In the genomic region with DNA sequence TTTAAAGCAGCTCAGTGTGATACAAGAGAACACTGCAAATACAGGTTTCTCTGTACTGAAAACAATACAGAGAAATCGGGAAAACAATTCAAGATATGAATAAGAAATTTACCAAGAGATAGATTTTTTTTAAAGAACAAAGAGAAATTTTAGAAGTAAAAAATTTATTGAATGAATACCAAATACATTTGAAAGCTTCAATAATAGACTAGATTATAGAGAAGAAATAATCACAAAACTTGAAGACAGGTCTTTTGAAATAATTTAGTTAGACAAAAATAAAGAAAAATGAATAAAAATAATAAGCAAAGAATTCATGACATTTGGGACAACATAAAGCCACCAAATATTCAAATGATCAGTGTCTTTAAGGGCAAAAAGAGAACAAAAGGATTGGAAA, we compare ENCODE assay signal across 18 cellular contexts. TPM values are rescaled to one million over a fixed set of nuclear protein-coding genes. Genes with fewer than 3 reads are reported as not detected.
DNase-seq lines count a peak whose midpoint lies in the region; ATAC-seq, FAIRE-seq and TF ChIP-seq lines count a peak whose summit lies in the region.
"Had no signal": no experiment of that assay in that cellular context is flagged by ENCODE, and none has a peak within 500 bp of the region (broad histone marks: within the 10 kb centered on the region; RNA-seq: fewer than 3 reads in every experiment).

No MANE protein-coding gene starts in this region.

- H3K36me3 ChIP-seq in HEK293 (ENCODE audit: control insufficient read depth in 2 of 2, insufficient read depth in 1 of 2, low read length in 2 of 2) = no peaks in the 10 kb centered on the region
- H3K36me3 ChIP-seq: HAP-1 had no signal

- ATAC-seq in GM21825 (IDR thresholded peaks at IDR 0.05; ENCODE audit: unreplicated experiment) = no peak

- H3K4me1 ChIP-seq in HEK293 (ENCODE audit: control insufficient read depth, insufficient read depth, low read length) = no peaks in the 10 kb centered on the region
- H3K4me1 ChIP-seq: Caco-2, HAP-1 had no signal

- TF ChIP-seq CTCF in HEK293 (tag by site-specific recombination; IDR thresholded peaks at IDR 0.05) = no peak

- no peak overlapping the region for H3K4me3 ChIP-seq in HEK293 (ENCODE audit: low read depth, low read length)
- H3K4me3 ChIP-seq: HAP-1 had no signal

- H3K9me3 ChIP-seq in HEK293 (ENCODE audit: control insufficient read depth, insufficient read depth, low read depth, low read length) = no peaks in the 10 kb centered on the region
- H3K9me3 ChIP-seq: HAP-1 had no signal

- DNase-seq in frontal cortex (ENCODE audit: low spot score in 2 of 2) (no peak), NCI-H510A treated with DMSO at 0.1 percent for 48 hours (lab: John Stamatoyannopoulos, UW) (no peak), AG08395 (ENCODE audit: low spot score) (no peak)
- DNase-seq: ACHN; AML-193; Caco-2; CD4-positive, alpha-beta T cell; GDM1 had no signal

- no peak overlapping the region for H3K27ac ChIP-seq in HEK293 (ENCODE audit: extremely low read depth, low read depth, low read length)
- H3K27ac ChIP-seq: C4-2B had no signal

- CTCF ChIA-PET in HEK293 (lab: Yijun Ruan, JAX) = interaction anchor here (0.8 to 1.1 kb wide), 2 partner anchors 14 to 55 kb away, joined by 3 to 5 read pairs; a partner anchor contains a TSS

- FAIRE-seq in TTC549 (lab: Jason Lieb, UNC) = peak; percentile 88
- FAIRE-seq in frontal cortex (lab: Jason Lieb, UNC) = peak; percentile 45
- FAIRE-seq: A204.1, GM12892, GM18507, H1 had no signal

- POLR2A ChIA-PET in HEK293 (lab: Yijun Ruan, JAX) = no interaction called here

TF ChIP-seq in HEK293, 187 proteins besides CTCF, POLR2A, EP300 and RAD21:
- 0 out of 2 replicates have a peak, but pooled peaks have one; percentile 14 for TF ChIP-seq KLF8 (tag by site-specific recombination; IDR thresholded peaks at IDR 0.05)
- peak; percentile 53 for TF ChIP-seq SETDB1 (IDR thresholded peaks at IDR 0.05; ENCODE audit: insufficient read length, low read length)
- TF ChIP-seq, protein P1, sequence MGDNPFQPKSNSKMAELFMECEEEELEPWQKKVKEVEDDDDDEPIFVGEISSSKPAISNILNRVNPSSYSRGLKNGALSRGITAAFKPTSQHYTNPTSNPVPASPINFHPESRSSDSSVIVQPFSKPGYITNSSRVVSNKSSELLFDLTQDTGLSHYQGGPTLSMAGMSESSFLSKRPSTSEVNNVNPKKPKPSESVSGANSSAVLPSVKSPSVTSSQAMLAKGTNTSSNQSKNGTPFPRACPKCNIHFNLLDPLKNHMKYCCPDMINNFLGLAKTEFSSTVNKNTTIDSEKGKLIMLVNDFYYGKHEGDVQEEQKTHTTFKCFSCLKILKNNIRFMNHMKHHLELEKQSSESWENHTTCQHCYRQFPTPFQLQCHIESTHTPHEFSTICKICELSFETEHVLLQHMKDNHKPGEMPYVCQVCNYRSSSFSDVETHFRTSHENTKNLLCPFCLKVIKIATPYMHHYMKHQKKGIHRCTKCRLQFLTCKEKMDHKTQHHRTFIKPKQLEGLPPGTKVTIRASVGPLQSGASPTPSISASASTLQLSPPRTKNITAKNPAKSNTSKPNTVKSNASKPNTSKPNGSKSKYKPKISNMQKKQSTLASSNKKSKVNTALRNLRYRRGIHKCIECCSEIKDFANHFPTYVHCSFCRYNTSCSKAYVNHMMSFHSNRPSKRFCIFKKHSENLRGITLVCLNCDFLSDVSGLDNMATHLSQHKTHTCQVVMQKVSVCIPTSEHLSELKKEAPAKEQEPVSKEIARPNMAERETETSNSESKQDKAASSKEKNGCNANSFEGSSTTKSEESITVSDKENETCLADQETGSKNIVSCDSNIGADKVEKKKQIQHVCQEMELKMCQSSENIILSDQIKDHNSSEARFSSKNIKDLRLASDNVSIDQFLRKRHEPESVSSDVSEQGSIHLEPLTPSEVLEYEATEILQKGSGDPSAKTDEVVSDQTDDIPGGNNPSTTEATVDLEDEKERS (tag by site-specific recombination; IDR thresholded peaks at IDR 0.05) = no peak
- TF ChIP-seq ZNF121 (tag by site-specific recombination; IDR thresholded peaks at IDR 0.05) = no peak

RNA-seq across cellular contexts. Expression of a gene that starts 13.6 kb away (rescaled TPM):
- 0.82 TPM for total RNA-seq in frontal cortex
- total RNA-seq: HT-29 had no signal

RNA-seq across cellular contexts. Expression of a gene that starts 52.1 kb away (rescaled TPM):
- total RNA-seq in frontal cortex = 3.7 TPM
- total RNA-seq: Caco-2; CD4-positive, alpha-beta T cell; H1; HT-29 had no signal
